In genomic region chr15:39134282-39134681, GRCh38 we compare ENCODE assay signal across 26 cellular contexts.
"Had no signal": no experiment of that assay in that cellular context is flagged by ENCODE, and none has a peak within 500 bp of the region (broad histone marks: within the 10 kb centered on the region; RNA-seq: fewer than 3 reads in every experiment).

No MANE protein-coding gene starts in this region.

- H3K27me3 Mint-ChIP-seq: brain had no signal

- H3K4me1 Mint-ChIP-seq: activated naive CD8-positive, alpha-beta T cell treated with anti-CD3 and anti-CD28 coated beads, Interleukin-2, amount 50 U/mL, for 24 hours; brain; naive B cell; T-cell had no signal

- DNase-seq: activated CD4-positive, alpha-beta T cell treated with anti-CD3 and anti-CD28 coated beads for 1 hour; activated CD4-positive, alpha-beta T cell treated with anti-CD3 and anti-CD28 coated beads, Interleukin-2, amount 50 U/mL, for 1 hour; activated CD8-positive, alpha-beta T cell treated with anti-CD3 and anti-CD28 coated beads, Interleukin-2, amount 10 ng/mL, durations not matched to agents 7 days and 5 days; activated gamma-delta T cell; activated naive CD4-positive, alpha-beta T cell treated with anti-CD3 and anti-CD28 coated beads, Interleukin-2, amount 50 U/mL, for 16 hours; activated naive CD8-positive, alpha-beta T cell treated with anti-CD3 and anti-CD28 coated beads, Interleukin-2, amount 50 U/mL, for 24 hours; anterior cingulate cortex; caudate nucleus; effector CD4-positive, alpha-beta T cell; erythroblast; hypothalamus; left ventricle myocardium superior; naive B cell; nucleus accumbens; stimulated activated CD4-positive, alpha-beta T cell treated with anti-CD3 and anti-CD28 coated beads, Interleukin-2, amount 100 ng/mL, for 48 hours; stimulated activated naive CD4-positive, alpha-beta T cell; T-cell had no signal

- H3K9me3 Mint-ChIP-seq: activated naive CD8-positive, alpha-beta T cell treated with anti-CD3 and anti-CD28 coated beads, Interleukin-2, amount 50 U/mL, for 24 hours; activated T-helper 1 cell treated with anti-CD3 and anti-CD28 coated beads, Interleukin-12 subunit alpha, Interleukin-12 subunit beta, Interleukin-2, Interleukin-4 antibody, amounts not matched to agents 30 ng/mL and 10 ng/mL and 1 ng/mL, durations not matched to agents 14 hours and 24 hours and 36 hours; dendritic cell treated with granulocyte-macrophage colony-stimulating factor and Interleukin-4, amounts not matched to agents 40 ng/mL and 50 ng/mL, for 4 days; T-cell; T-helper 2 cell treated with Interferon-gamma antibody and Interleukin-4, amounts not matched to agents 5 μg/mL and 100 μg/mL, for 36 hours had no signal

- FAIRE-seq: endometrium, frontal cortex, islet of Langerhans, TTC549 had no signal

- H3K36me3 Mint-ChIP-seq: brain, naive B cell, T-cell had no signal

- ATAC-seq: activated CD8-positive, alpha-beta T cell treated with anti-CD3 and anti-CD28 coated beads, Interleukin-2, amount 10 ng/mL, durations not matched to agents 7 days and 5 days; activated naive CD8-positive, alpha-beta T cell treated with anti-CD3 and anti-CD28 coated beads, Interleukin-2, amount 50 U/mL, for 24 hours; left ventricle myocardium superior; sciatic nerve; T-cell had no signal

- H3K4me3 Mint-ChIP-seq: activated CD8-positive, alpha-beta T cell treated with anti-CD3 and anti-CD28 coated beads, Interleukin-2, amount 10 ng/mL, durations not matched to agents 7 days and 5 days; activated naive CD8-positive, alpha-beta T cell treated with anti-CD3 and anti-CD28 coated beads, Interleukin-2, amount 50 U/mL, for 24 hours; activated T-helper 1 cell treated with anti-CD3 and anti-CD28 coated beads, Interleukin-12 subunit alpha, Interleukin-12 subunit beta, Interleukin-2, Interleukin-4 antibody, amounts not matched to agents 30 ng/mL and 10 ng/mL and 1 ng/mL, durations not matched to agents 14 hours and 24 hours and 36 hours; brain; dendritic cell treated with granulocyte-macrophage colony-stimulating factor and Interleukin-4, amounts not matched to agents 40 ng/mL and 50 ng/mL, for 4 days; naive B cell; T-cell; T-helper 2 cell treated with Interferon-gamma antibody and Interleukin-4, amounts not matched to agents 5 μg/mL and 100 μg/mL, for 36 hours had no signal

- H3K27ac Mint-ChIP-seq: activated CD8-positive, alpha-beta T cell treated with anti-CD3 and anti-CD28 coated beads, Interleukin-2, amount 10 ng/mL, durations not matched to agents 7 days and 5 days; activated naive CD8-positive, alpha-beta T cell treated with anti-CD3 and anti-CD28 coated beads, Interleukin-2, amount 50 U/mL, for 24 hours; activated T-helper 1 cell treated with anti-CD3 and anti-CD28 coated beads, Interleukin-12 subunit alpha, Interleukin-12 subunit beta, Interleukin-2, Interleukin-4 antibody, amounts not matched to agents 30 ng/mL and 10 ng/mL and 1 ng/mL, durations not matched to agents 14 hours and 24 hours and 36 hours; brain; dendritic cell treated with granulocyte-macrophage colony-stimulating factor and Interleukin-4, amounts not matched to agents 40 ng/mL and 50 ng/mL, for 4 days; naive B cell; T-cell; T-helper 2 cell treated with Interferon-gamma antibody and Interleukin-4, amounts not matched to agents 5 μg/mL and 100 μg/mL, for 36 hours had no signal
